ENCODE assay signal across 1 cellular context in the genomic region with DNA sequence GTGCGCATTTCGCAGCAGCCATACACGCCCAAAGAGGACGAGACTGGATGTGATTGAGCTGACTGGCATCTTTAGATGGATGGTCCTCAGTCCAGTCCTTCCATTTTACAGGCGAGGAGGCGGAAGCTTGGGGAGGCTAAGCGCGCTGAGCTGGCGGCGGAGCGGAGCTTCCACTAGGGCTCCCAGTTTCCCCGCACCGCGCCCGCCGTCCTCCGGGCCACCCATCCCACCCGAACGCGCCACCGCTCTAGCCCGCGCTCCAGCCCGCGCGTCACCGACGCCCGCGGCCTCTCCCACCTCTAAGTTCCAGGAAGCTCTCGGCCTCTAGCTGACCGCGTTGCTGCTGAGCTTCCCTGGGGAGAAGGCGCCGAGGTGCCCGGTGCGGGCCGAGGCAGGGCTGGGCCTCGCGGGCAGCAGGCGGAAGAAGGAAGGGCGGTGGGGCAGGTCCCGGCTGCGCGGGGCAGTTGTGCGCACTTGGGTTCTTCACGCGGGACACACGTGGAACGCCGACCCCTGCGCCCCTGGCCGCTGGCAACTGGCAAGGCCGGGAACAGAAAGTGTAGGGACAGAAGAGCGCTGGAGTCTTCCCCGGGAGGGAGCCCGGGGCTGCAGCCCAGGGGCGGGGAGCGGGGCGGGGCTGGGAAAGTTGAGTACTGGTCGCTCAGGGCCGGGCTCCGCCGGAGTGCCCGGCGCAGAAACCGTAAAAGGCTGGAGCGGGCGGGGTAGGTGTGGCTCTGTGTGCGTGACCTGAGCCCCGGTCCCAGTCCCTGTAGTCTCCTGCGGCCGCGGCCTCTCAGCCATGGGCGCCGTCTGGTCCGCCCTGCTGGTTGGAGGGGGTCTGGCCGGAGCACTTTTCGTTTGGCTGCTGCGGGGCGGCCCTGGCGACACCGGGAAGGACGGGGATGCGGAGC.
A peak's percentile ranks its signal among the peaks of the same experiment; 100 is the strongest.
TF ChIP-seq lines count a peak whose summit lies in the region.

A gene (plus strand): TSS at position 763 of the 911 bp plus-strand sequence. CDS start 37 bp downstream, at position 800.

TF ChIP-seq in A549, 52 proteins besides CTCF, POLR2A, EP300 and RAD21 (continued from another document):
- TF ChIP-seq, protein P1, sequence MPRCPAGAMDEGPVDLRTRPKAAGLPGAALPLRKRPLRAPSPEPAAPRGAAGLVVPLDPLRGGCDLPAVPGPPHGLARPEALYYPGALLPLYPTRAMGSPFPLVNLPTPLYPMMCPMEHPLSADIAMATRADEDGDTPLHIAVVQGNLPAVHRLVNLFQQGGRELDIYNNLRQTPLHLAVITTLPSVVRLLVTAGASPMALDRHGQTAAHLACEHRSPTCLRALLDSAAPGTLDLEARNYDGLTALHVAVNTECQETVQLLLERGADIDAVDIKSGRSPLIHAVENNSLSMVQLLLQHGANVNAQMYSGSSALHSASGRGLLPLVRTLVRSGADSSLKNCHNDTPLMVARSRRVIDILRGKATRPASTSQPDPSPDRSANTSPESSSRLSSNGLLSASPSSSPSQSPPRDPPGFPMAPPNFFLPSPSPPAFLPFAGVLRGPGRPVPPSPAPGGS (IDR thresholded peaks at IDR 0.05) = peak; percentile 69; the same call in 1 of the 3 replicates
- TF ChIP-seq, protein P2, sequence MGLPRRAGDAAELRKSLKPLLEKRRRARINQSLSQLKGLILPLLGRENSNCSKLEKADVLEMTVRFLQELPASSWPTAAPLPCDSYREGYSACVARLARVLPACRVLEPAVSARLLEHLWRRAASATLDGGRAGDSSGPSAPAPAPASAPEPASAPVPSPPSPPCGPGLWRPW (IDR thresholded peaks at IDR 0.05) = no peak
- TF ChIP-seq CBX2 (IDR thresholded peaks at IDR 0.05; ENCODE audit: borderline replicate concordance, low read depth) = no peak
- no peak for TF ChIP-seq GATA3 (IDR thresholded peaks at IDR 0.05; ENCODE audit: borderline replicate concordance)
- no peak for TF ChIP-seq CHD2 (IDR thresholded peaks at IDR 0.05; ENCODE audit: low read length, partially characterized antibody)
- TF ChIP-seq, protein P3, sequence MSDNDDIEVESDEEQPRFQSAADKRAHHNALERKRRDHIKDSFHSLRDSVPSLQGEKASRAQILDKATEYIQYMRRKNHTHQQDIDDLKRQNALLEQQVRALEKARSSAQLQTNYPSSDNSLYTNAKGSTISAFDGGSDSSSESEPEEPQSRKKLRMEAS (IDR thresholded peaks at IDR 0.05) = peak; percentile 87
- TF ChIP-seq KDM1A (IDR thresholded peaks at IDR 0.05; ENCODE audit: low read depth) = no peak
TF ChIP-seq in A549: peak in this region for 5.
